12 cellular contexts compared by ENCODE assay signal in the genomic region with DNA sequence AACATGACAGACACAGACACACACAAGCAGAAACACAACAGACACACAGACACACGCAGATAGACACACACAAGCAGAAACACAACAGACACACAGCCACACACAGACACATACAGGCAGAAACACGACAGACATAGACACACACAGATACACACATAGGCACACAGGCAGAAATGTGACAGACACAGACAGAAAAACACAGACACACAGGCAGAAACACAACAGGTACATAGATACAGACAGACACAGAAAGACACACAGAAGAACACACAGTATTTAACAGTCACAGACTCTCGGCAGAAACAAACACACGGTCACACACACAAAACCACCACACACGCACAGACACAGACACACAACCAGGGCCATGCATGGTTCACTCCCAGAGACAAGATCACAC. TPM values are rescaled to one million over a fixed set of nuclear protein-coding genes. Genes with fewer than 3 reads are reported as not detected.
DNase-seq lines count a peak whose midpoint lies in the region; ATAC-seq, FAIRE-seq and TF ChIP-seq lines count a peak whose summit lies in the region.
"Had no signal": no experiment of that assay in that cellular context is flagged by ENCODE, and none has a peak within 500 bp of the region (broad histone marks: within the 10 kb centered on the region; RNA-seq: fewer than 3 reads in every experiment).

No MANE protein-coding gene starts in this region.

- H3K27me3 Mint-ChIP-seq in activated CD4-positive, alpha-beta memory T cell treated with anti-CD3 and anti-CD28 coated beads, Interleukin-2, amount 10 ng/mL, durations not matched to agents 7 days and 5 days, result peaks cover 8% of the 10 kb centered on the region

- TF ChIP-seq CTCF in AG10803 (conservative IDR thresholded peaks at IDR 0.05; ENCODE audit: low read length), result no peak
- TF ChIP-seq CTCF in KMS-11 (conservative IDR thresholded peaks at IDR 0.05; ENCODE audit: low read depth, low read length), result no peak
- TF ChIP-seq CTCF in endothelial cell of umbilical vein (IDR thresholded peaks at IDR 0.05; ENCODE audit: extremely low read depth in 1 of 2, insufficient read depth in 1 of 2, low read depth in 1 of 2, low read length in 2 of 2), result no peak
- no peak for TF ChIP-seq CTCF in parathyroid adenoma (IDR thresholded peaks at IDR 0.05)
- TF ChIP-seq CTCF in body of pancreas (IDR thresholded peaks at IDR 0.05), result no peak

- H3K27ac ChIP-seq in KMS-11 (no peak overlapping the region), endothelial cell of umbilical vein (ENCODE audit: insufficient read depth, low read depth, low read length) (no peak overlapping the region), parathyroid adenoma (no peak overlapping the region), body of pancreas (no peak overlapping the region)
- H3K27ac ChIP-seq: SJSA1 had no signal

- TF ChIP-seq POLR2A in endothelial cell of umbilical vein (IDR thresholded peaks at IDR 0.05; ENCODE audit: low read depth, low read length) (no peak), body of pancreas (IDR thresholded peaks at IDR 0.05) (no peak)

- no peaks in the 10 kb centered on the region for H3K9me1 ChIP-seq in endothelial cell of umbilical vein (replicated peaks; ENCODE audit: control insufficient read depth, extremely low read depth, insufficient read depth, low read length)

- H3K4me3 ChIP-seq in AG10803 (ENCODE audit: low read length) (peak overlapping the region; percentile 66), KMS-11 (IDR thresholded peaks at IDR 0.05; ENCODE audit: insufficient read depth, low read depth, low read length) (no peak overlapping the region), endothelial cell of umbilical vein (replicated peaks in 1 of 3; ENCODE audit: insufficient read depth in 1 of 3, low read depth in 1 of 3, low read length in 3 of 3) (no peak overlapping the region), parathyroid adenoma (ENCODE audit: low read depth, low read length) (peak overlapping the region; percentile 68), body of pancreas (no peak overlapping the region)

- H4K20me1 ChIP-seq in KMS-11 (ENCODE audit: insufficient read depth) (no peaks in the 10 kb centered on the region), endothelial cell of umbilical vein (replicated peaks; ENCODE audit: control insufficient read depth, extremely low read depth, insufficient read depth, low read length) (no peaks in the 10 kb centered on the region)

- H3K4me1 ChIP-seq in KMS-11 (ENCODE audit: low read depth, poor library complexity, severe bottlenecking) (peaks cover 5% of the 10 kb centered on the region), endothelial cell of umbilical vein (ENCODE audit: control insufficient read depth, extremely low read depth, insufficient read depth, low read length) (peaks cover 23% of the 10 kb centered on the region), parathyroid adenoma (peaks cover 5% of the 10 kb centered on the region), body of pancreas (peaks cover 26% of the 10 kb centered on the region)

- H3K27me3 ChIP-seq in KMS-11 (ENCODE audit: insufficient read depth, low read depth) (no peaks in the 10 kb centered on the region; the same call in 1 of the 2 replicates), endothelial cell of umbilical vein (ENCODE audit: control insufficient read depth in 2 of 2, insufficient read depth in 2 of 2, low read length in 2 of 2) (no peaks in the 10 kb centered on the region), parathyroid adenoma (ENCODE audit: control insufficient read depth, insufficient read depth, low read length) (no peaks in the 10 kb centered on the region), body of pancreas (peaks cover 0 to 3% of the 10 kb centered on the region in 2 donors)
- H3K27me3 ChIP-seq: SJSA1 had no signal

- H3K9me3 ChIP-seq in endothelial cell of umbilical vein (replicated peaks; ENCODE audit: control insufficient read depth, insufficient read depth, low read length), result no peaks in the 10 kb centered on the region
- H3K9me3 ChIP-seq in parathyroid adenoma (ENCODE audit: control insufficient read depth, low read length), result no peaks in the 10 kb centered on the region
- no peaks in the 10 kb centered on the region for H3K9me3 ChIP-seq in body of pancreas
- H3K9me3 ChIP-seq: SJSA1 had no signal

- no peaks in the 10 kb centered on the region for H3K36me3 Mint-ChIP-seq in activated CD4-positive, alpha-beta memory T cell treated with anti-CD3 and anti-CD28 coated beads, Interleukin-2, amount 10 ng/mL, durations not matched to agents 7 days and 5 days (ENCODE audit: low read depth)
- H3K36me3 Mint-ChIP-seq: activated naive CD4-positive, alpha-beta T cell treated with anti-CD3 and anti-CD28 coated beads, Interleukin-2, amount 50 U/mL, for 72 hours had no signal

- H3K4me1 Mint-ChIP-seq in activated CD4-positive, alpha-beta memory T cell treated with anti-CD3 and anti-CD28 coated beads, Interleukin-2, amount 10 ng/mL, durations not matched to agents 7 days and 5 days, result peaks cover 5% of the 10 kb centered on the region

- H3K4me3 Mint-ChIP-seq in activated CD4-positive, alpha-beta memory T cell treated with anti-CD3 and anti-CD28 coated beads, Interleukin-2, amount 10 ng/mL, durations not matched to agents 7 days and 5 days, result no peak overlapping the region

- no peaks in the 10 kb centered on the region for H3K79me2 ChIP-seq in KMS-11 (ENCODE audit: insufficient read depth, low read depth)
- no peaks in the 10 kb centered on the region for H3K79me2 ChIP-seq in endothelial cell of umbilical vein (ENCODE audit: control insufficient read depth, insufficient read depth, low read length)
- no peaks in the 10 kb centered on the region for H3K79me2 ChIP-seq in parathyroid adenoma

- 58 to 82% methylated on average over 3 to 5 of the region's 5 CpGs for WGBS in body of pancreas, 2 donors

- no peak for ATAC-seq in HG02840 (IDR thresholded peaks at IDR 0.05; ENCODE audit: low FRiP score, unreplicated experiment)
- no peak for ATAC-seq in GM18867 (IDR thresholded peaks at IDR 0.05; ENCODE audit: unreplicated experiment)
- no peak for ATAC-seq in body of pancreas

- BruUV-seq in endothelial cell of umbilical vein (replicated peaks; lab: Mats Ljungman, UMichigan), result no TSS peak

- H3K36me3 ChIP-seq in KMS-11 (ENCODE audit: insufficient read depth) (no peaks in the 10 kb centered on the region), endothelial cell of umbilical vein (ENCODE audit: control insufficient read depth in 2 of 2, extremely low read depth in 1 of 2, insufficient read depth in 2 of 2, low read length in 2 of 2) (no peaks in the 10 kb centered on the region), parathyroid adenoma (ENCODE audit: control insufficient read depth, insufficient read depth, low read length) (no peaks in the 10 kb centered on the region), body of pancreas (replicated peaks in 1 of 2; ENCODE audit: insufficient read depth in 1 of 2, low read depth in 2 of 2) (no peaks in the 10 kb centered on the region)

- POLR2A ChIA-PET in endothelial cell of umbilical vein (lab: Charles Lee), result no interaction called here
- POLR2A ChIA-PET in activated CD4-positive, alpha-beta memory T cell treated with anti-CD3 and anti-CD28 coated beads, Interleukin-2, amount 10 ng/mL, durations not matched to agents 7 days and 5 days (lab: Charles Lee), result no interaction called here

- dilution Hi-C loops in endothelial cell of umbilical vein (cut with MboI; ENCODE audit: extremely low pct_ligation_motif_present, low sequenced_read_pairs), result no loop called here

- FAIRE-seq in endothelial cell of umbilical vein (lab: Jason Lieb, UNC), result no peak

- DNase-seq in AG10803 (ENCODE audit: low read depth) (no peak), endothelial cell of umbilical vein (ENCODE audit: low read depth, low spot score) (no peak), body of pancreas (no peak)
- DNase-seq in activated CD4-positive, alpha-beta memory T cell treated with anti-CD3 and anti-CD28 coated beads, Interleukin-2, amount 10 ng/mL, durations not matched to agents 7 days and 5 days, result no peak
- DNase-seq: DMS 273 treated with DMSO at 0.1 percent for 48 hours, HFFc6 had no signal

- peak overlapping the region; percentile 57; the same call in 1 of the 2 replicates for H2AFZ ChIP-seq in KMS-11 (ENCODE audit: low read depth)
- no peak overlapping the region for H2AFZ ChIP-seq in endothelial cell of umbilical vein (ENCODE audit: low read depth, low read length)
- peak overlapping the region; percentile 82 for H2AFZ ChIP-seq in parathyroid adenoma

- H3K9ac ChIP-seq in KMS-11 (no peak overlapping the region), endothelial cell of umbilical vein (replicated peaks; ENCODE audit: extremely low read depth, insufficient read depth, low read length) (no peak overlapping the region), parathyroid adenoma (no peak overlapping the region)

- no peak overlapping the region for H3K27ac Mint-ChIP-seq in activated CD4-positive, alpha-beta memory T cell treated with anti-CD3 and anti-CD28 coated beads, Interleukin-2, amount 10 ng/mL, durations not matched to agents 7 days and 5 days
- H3K27ac Mint-ChIP-seq: activated naive CD4-positive, alpha-beta T cell treated with anti-CD3 and anti-CD28 coated beads, Interleukin-2, amount 50 U/mL, for 72 hours; HFFc6 had no signal

- intact Hi-C loops in endothelial cell of umbilical vein (cut with micrococcal nuclease), result loop anchor here (2.0 to 5.0 kb wide), 2 partner anchors 21 to 33 kb away; partner anchors contain the start of genes GIPC3 and HMG20B
- intact Hi-C loops in body of pancreas (cut with DNase I), result no loop called here

- H3K9me3 Mint-ChIP-seq in activated CD4-positive, alpha-beta memory T cell treated with anti-CD3 and anti-CD28 coated beads, Interleukin-2, amount 10 ng/mL, durations not matched to agents 7 days and 5 days, result no peaks in the 10 kb centered on the region
- H3K9me3 Mint-ChIP-seq: activated naive CD4-positive, alpha-beta T cell treated with anti-CD3 and anti-CD28 coated beads, Interleukin-2, amount 50 U/mL, for 72 hours; HFFc6 had no signal

- CTCF ChIA-PET in endothelial cell of umbilical vein (lab: Charles Lee), result no interaction called here
- CTCF ChIA-PET in activated CD4-positive, alpha-beta memory T cell treated with anti-CD3 and anti-CD28 coated beads, Interleukin-2, amount 10 ng/mL, durations not matched to agents 7 days and 5 days (lab: Charles Lee), result no interaction called here

- H3K4me2 ChIP-seq in KMS-11 (peak overlapping the region; percentile 42; the same call in 1 of the 2 replicates), endothelial cell of umbilical vein (ENCODE audit: insufficient read depth, low read length) (peak overlapping the region; percentile 53), parathyroid adenoma (ENCODE audit: low read length) (peak overlapping the region; percentile 88)

RNA-seq across cellular contexts. Expression of gene TBXA2R, which starts 0.9 kb away (rescaled TPM):
- 2.9 and 3.4 TPM in 2 replicates for total RNA-seq in endothelial cell of umbilical vein
- 2.4 TPM in 2 replicates for polyA plus RNA-seq in endothelial cell of umbilical vein
- 1.3 and 1.6 TPM in 2 replicates for polyA plus RNA-seq in endothelial cell of umbilical vein (2011; cell fraction: cytosol; rRNA removed)
- 0.65 and 1.4 TPM in 2 replicates for polyA plus RNA-seq in endothelial cell of umbilical vein (2011; cell fraction: nucleus; rRNA removed)
- 1.3 and 2.0 TPM in 2 replicates for polyA plus RNA-seq in endothelial cell of umbilical vein (2012)
- 0.95 and 1.2 TPM in 2 replicates for polyA minus RNA-seq in endothelial cell of umbilical vein
- polyA minus RNA-seq in endothelial cell of umbilical vein (2011; cell fraction: cytosol; rRNA and poly(A)+ RNA removed), result 3.9 TPM
- polyA minus RNA-seq in endothelial cell of umbilical vein (2011; cell fraction: nucleus; rRNA and poly(A)+ RNA removed), result 0.24 and 0.38 TPM in 2 replicates
- 1 to 10 TPM in 1 of 2 donors, under 1 TPM in 1; 0.52 to 3.0 TPM for total RNA-seq in body of pancreas
- total RNA-seq in activated CD4-positive, alpha-beta memory T cell treated with anti-CD3 and anti-CD28 coated beads, Interleukin-2, amount 10 ng/mL, durations not matched to agents 7 days and 5 days, result under 1 TPM; 0.20 to 0.23 TPM
- total RNA-seq: SJSA1 had no signal

RNA-seq across cellular contexts. Expression of gene GIPC3, which starts 20.5 kb away (rescaled TPM):
- total RNA-seq in endothelial cell of umbilical vein, result 6.6 and 7.1 TPM in 2 replicates
- polyA plus RNA-seq in endothelial cell of umbilical vein, result 1.9 and 2.2 TPM in 2 replicates
- polyA plus RNA-seq in endothelial cell of umbilical vein (2011; cell fraction: cytosol; rRNA removed), result 1.9 and 2.1 TPM in 2 replicates
- 2.3 and 2.8 TPM in 2 replicates for polyA plus RNA-seq in endothelial cell of umbilical vein (2011; cell fraction: nucleus; rRNA removed)
- 1.1 and 1.5 TPM in 2 replicates for polyA plus RNA-seq in endothelial cell of umbilical vein (2012)
- polyA minus RNA-seq in endothelial cell of umbilical vein, result 1.8 and 2.5 TPM in 2 replicates
- 6.8 TPM for polyA minus RNA-seq in endothelial cell of umbilical vein (2011; cell fraction: cytosol; rRNA and poly(A)+ RNA removed)
- polyA minus RNA-seq in endothelial cell of umbilical vein (2011; cell fraction: nucleus; rRNA and poly(A)+ RNA removed), result 0.43 and 0.63 TPM in 2 replicates
- total RNA-seq in body of pancreas, result under 1 TPM; 0.78 to 0.99 TPM
- under 1 TPM; 0.15 to 0.20 TPM for total RNA-seq in activated CD4-positive, alpha-beta memory T cell treated with anti-CD3 and anti-CD28 coated beads, Interleukin-2, amount 10 ng/mL, durations not matched to agents 7 days and 5 days

RNA-seq across cellular contexts. Expression of gene CACTIN, which starts 20.8 kb away (rescaled TPM):
- 36.1 and 36.4 TPM in 2 replicates for total RNA-seq in endothelial cell of umbilical vein
- 29.7 and 31.8 TPM in 2 replicates for polyA plus RNA-seq in endothelial cell of umbilical vein
- polyA plus RNA-seq in endothelial cell of umbilical vein (2011; cell fraction: cytosol; rRNA removed), result 17.9 and 20.7 TPM in 2 replicates
- 41.8 and 42.0 TPM in 2 replicates for polyA plus RNA-seq in endothelial cell of umbilical vein (2011; cell fraction: nucleus; rRNA removed)
- polyA plus RNA-seq in endothelial cell of umbilical vein (2012), result 21.8 and 23.9 TPM in 2 replicates
- 15.8 and 18.3 TPM in 2 replicates for polyA minus RNA-seq in endothelial cell of umbilical vein
- polyA minus RNA-seq in endothelial cell of umbilical vein (2011; cell fraction: cytosol; rRNA and poly(A)+ RNA removed), result 17.1 TPM
- polyA minus RNA-seq in endothelial cell of umbilical vein (2011; cell fraction: nucleus; rRNA and poly(A)+ RNA removed), result 8.3 and 17.3 TPM in 2 replicates
- total RNA-seq in body of pancreas, result 10 to 100 TPM; 16.3 to 23.4 TPM
- total RNA-seq in activated CD4-positive, alpha-beta memory T cell treated with anti-CD3 and anti-CD28 coated beads, Interleukin-2, amount 10 ng/mL, durations not matched to agents 7 days and 5 days, result 10 to 100 TPM; 20.5 to 21.6 TPM

RNA-seq across cellular contexts. Expression of gene HMG20B, which starts 33.0 kb away (rescaled TPM):
- total RNA-seq in endothelial cell of umbilical vein (98.0 and 98.2 TPM in 2 replicates), body of pancreas (10 to 100 TPM; 66.7 to 91.0 TPM)
- polyA plus RNA-seq in endothelial cell of umbilical vein, result 53.2 and 63.9 TPM in 2 replicates
- 43.3 and 57.2 TPM in 2 replicates for polyA plus RNA-seq in endothelial cell of umbilical vein (2011; cell fraction: cytosol; rRNA removed)
- 104 and 115 TPM in 2 replicates for polyA plus RNA-seq in endothelial cell of umbilical vein (2011; cell fraction: nucleus; rRNA removed)
- polyA plus RNA-seq in endothelial cell of umbilical vein (2012), result 55.7 and 69.0 TPM in 2 replicates
- polyA minus RNA-seq in endothelial cell of umbilical vein, result 14.0 and 17.1 TPM in 2 replicates
- 123 TPM for polyA minus RNA-seq in endothelial cell of umbilical vein (2011; cell fraction: cytosol; rRNA and poly(A)+ RNA removed)
- polyA minus RNA-seq in endothelial cell of umbilical vein (2011; cell fraction: nucleus; rRNA and poly(A)+ RNA removed), result 11.3 and 18.5 TPM in 2 replicates
- total RNA-seq in activated CD4-positive, alpha-beta memory T cell treated with anti-CD3 and anti-CD28 coated beads, Interleukin-2, amount 10 ng/mL, durations not matched to agents 7 days and 5 days, result 10 to 100 TPM; 52.9 to 53.4 TPM

RNA-seq across cellular contexts. Expression of gene MFSD12, which starts 48.4 kb away (rescaled TPM):
- total RNA-seq in endothelial cell of umbilical vein (78.9 and 80.4 TPM in 2 replicates), body of pancreas (10 to 100 TPM; 64.3 to 78.8 TPM)
- 51.7 and 66.9 TPM in 2 replicates for polyA plus RNA-seq in endothelial cell of umbilical vein
- 27.4 and 38.4 TPM in 2 replicates for polyA plus RNA-seq in endothelial cell of umbilical vein (2011; cell fraction: cytosol; rRNA removed)
- 102 and 113 TPM in 2 replicates for polyA plus RNA-seq in endothelial cell of umbilical vein (2011; cell fraction: nucleus; rRNA removed)
- 49.8 and 67.4 TPM in 2 replicates for polyA plus RNA-seq in endothelial cell of umbilical vein (2012)
- 34.5 and 41.8 TPM in 2 replicates for polyA minus RNA-seq in endothelial cell of umbilical vein
- polyA minus RNA-seq in endothelial cell of umbilical vein (2011; cell fraction: cytosol; rRNA and poly(A)+ RNA removed), result 649 TPM
- 24.4 and 34.2 TPM in 2 replicates for polyA minus RNA-seq in endothelial cell of umbilical vein (2011; cell fraction: nucleus; rRNA and poly(A)+ RNA removed)
- 10 to 100 TPM; 51.4 to 55.1 TPM for total RNA-seq in activated CD4-positive, alpha-beta memory T cell treated with anti-CD3 and anti-CD28 coated beads, Interleukin-2, amount 10 ng/mL, durations not matched to agents 7 days and 5 days

Comparison
In these comparisons a context has a peak if more than half of its experiments do, and no peak if none do; other contexts are left out.
1. H3K4me3 ChIP-seq: peak in AG10803 (single experiment) and parathyroid adenoma (single experiment); none in KMS-11 (single experiment), endothelial cell of umbilical vein (0 of 3) and body of pancreas (0 of 2).
2. Peak in every context shown above with its lines, with median percentiles within 50 percentile points of each other: H3K4me2 ChIP-seq.